ENCODE assay signal across 12 cellular contexts in the genomic region with DNA sequence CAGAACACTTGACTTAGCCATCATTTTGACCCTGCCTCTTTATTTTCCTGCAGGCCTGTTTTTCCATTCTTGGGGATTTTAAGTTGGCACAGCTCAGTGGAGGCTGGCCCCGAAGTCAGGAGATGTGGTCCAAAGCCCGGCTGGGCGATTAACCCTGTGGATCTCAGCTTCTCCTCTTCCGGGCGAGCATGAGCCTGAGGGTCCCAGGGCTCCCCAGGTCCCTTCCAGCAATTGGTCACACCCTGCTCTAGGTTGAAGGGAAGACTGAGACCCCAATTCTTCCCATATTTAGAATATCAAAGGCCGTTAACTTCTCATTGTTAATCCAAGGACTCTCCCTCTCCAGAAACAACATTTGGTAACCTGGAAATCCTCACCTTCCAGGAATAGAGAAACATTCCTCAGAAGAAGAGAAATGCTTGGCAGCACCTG. TPM values are rescaled to one million over a fixed set of nuclear protein-coding genes. Genes with fewer than 3 reads are reported as not detected.
A peak's percentile ranks its signal among the peaks of the same experiment; 100 is the strongest.
DNase-seq lines count a peak whose midpoint lies in the region; ATAC-seq, FAIRE-seq and TF ChIP-seq lines count a peak whose summit lies in the region.
"Had no signal": no experiment of that assay in that cellular context is flagged by ENCODE, and none has a peak within 500 bp of the region (broad histone marks: within the 10 kb centered on the region; RNA-seq: fewer than 3 reads in every experiment).

No MANE protein-coding gene starts in this region.

- H3K36me3 ChIP-seq in HUES64 (ENCODE audit: insufficient read depth, low read length) (peaks cover 18% of the 10 kb centered on the region), esophagus squamous epithelium (peaks cover 0 to 24% (median 0%) of the 10 kb centered on the region in 3 donors), mesenchymal stem cell (ENCODE audit: control insufficient read depth in 1 of 2, insufficient read depth in 2 of 2, low read depth in 1 of 2, low read length in 2 of 2) (peaks cover 26 to 61% of the 10 kb centered on the region in 2 experiments), thyroid gland (no peaks in the 10 kb centered on the region)
- H3K36me3 ChIP-seq: neural progenitor cell had no signal

- no peak for ATAC-seq in esophagus mucosa

- H3K27ac Mint-ChIP-seq in progenitor cell of endocrine pancreas, result no peak overlapping the region
- H3K27ac Mint-ChIP-seq: immature natural killer cell, neural progenitor cell had no signal

- peak overlapping the region; percentile 42; the same call in 1 of the 2 replicates for H3K27ac ChIP-seq in HUES64 (ENCODE audit: low read depth, low read length)
- peak overlapping the region in 3 of 4 donors; percentile 39 to 83 (median 65) for H3K27ac ChIP-seq in esophagus squamous epithelium
- H3K27ac ChIP-seq in mesenchymal stem cell (ENCODE audit: low read length, poor library complexity, severe bottlenecking), result no peak overlapping the region
- H3K27ac ChIP-seq in thyroid gland, result peak overlapping the region in 2 of 3 donors; percentile 14 to 41
- H3K27ac ChIP-seq: neural progenitor cell had no signal

- H3K14ac ChIP-seq in mesenchymal stem cell (ENCODE audit: low read length in 2 of 2), result no peak overlapping the region

- WGBS in HUES64, result 37% methylated on average over 6 of the region's 6 CpGs
- WGBS in esophagus squamous epithelium, 2 donors, result 16 to 40% methylated on average over 6 of the region's 6 CpGs
- WGBS in mesenchymal stem cell, result 60% methylated on average over 6 of the region's 6 CpGs
- WGBS in thyroid gland, 2 donors, result 50 to 51% methylated on average over 6 of the region's 6 CpGs

- H2BK120ac ChIP-seq in mesenchymal stem cell (ENCODE audit: low read depth, low read length), result no peak overlapping the region

- H3K36me3 Mint-ChIP-seq in progenitor cell of endocrine pancreas (ENCODE audit: insufficient read depth), result no peaks in the 10 kb centered on the region
- H3K36me3 Mint-ChIP-seq: immature natural killer cell had no signal

- H4K91ac ChIP-seq in mesenchymal stem cell (ENCODE audit: low read length), result no peak overlapping the region

- peaks cover 68% of the 10 kb centered on the region for H3K27me3 Mint-ChIP-seq in progenitor cell of endocrine pancreas

- H3K4ac ChIP-seq in mesenchymal stem cell (ENCODE audit: low read depth in 1 of 2, low read length in 2 of 2), result no peak overlapping the region

- no peak overlapping the region for H3K23ac ChIP-seq in mesenchymal stem cell (ENCODE audit: low read length in 2 of 2)

- H2BK5ac ChIP-seq in mesenchymal stem cell (ENCODE audit: low read depth, low read length, poor library complexity, severe bottlenecking), result no peak overlapping the region

- no peak overlapping the region for H3K18ac ChIP-seq in mesenchymal stem cell (ENCODE audit: low read depth in 1 of 2, low read length in 2 of 2)

- TF ChIP-seq POLR2A in esophagus squamous epithelium (IDR thresholded peaks at IDR 0.05), result no peak
- TF ChIP-seq POLR2A in thyroid gland (IDR thresholded peaks at IDR 0.05), result no peak
- no peak for TF ChIP-seq POLR2A in GM12891 (IDR thresholded peaks at IDR 0.05; ENCODE audit: low read depth, low read length)

- H2AFZ ChIP-seq in mesenchymal stem cell (ENCODE audit: low read depth, low read length), result no peak overlapping the region
- H2AFZ ChIP-seq: neural progenitor cell had no signal

- intact Hi-C loops in esophagus squamous epithelium (cut with DNase I), result no loop called here
- intact Hi-C loops in thyroid gland (cut with DNase I), result no loop called here

- DNase-seq in esophagus squamous epithelium (lab: John Stamatoyannopoulos, UW) (no peak), mesenchymal stem cell (no peak), thyroid gland (no peak), GM12891 (ENCODE audit: insufficient read length, low spot score) (no peak), progenitor cell of endocrine pancreas (ENCODE audit: low spot score, unreplicated experiment) (no peak)
- DNase-seq in stimulated activated CD4-positive, alpha-beta T cell treated with anti-CD3 and anti-CD28 coated beads, Interleukin-4, amount 100 ng/mL, for 4 hours, result no peak
- DNase-seq: immature natural killer cell, SHP77, testis had no signal

- TF ChIP-seq CTCF in esophagus squamous epithelium (IDR thresholded peaks at IDR 0.05) (no peak), thyroid gland (IDR thresholded peaks at IDR 0.05) (no peak), progenitor cell of endocrine pancreas (IDR thresholded peaks at IDR 0.05; ENCODE audit: unreplicated experiment) (no peak)

- H3K4me3 ChIP-seq in HUES64 (ENCODE audit: low read length) (peak overlapping the region; percentile 58), esophagus squamous epithelium (peak overlapping the region; percentile 12 to 62 (median 38)), mesenchymal stem cell (ENCODE audit: insufficient read depth in 1 of 2, low read depth in 1 of 2, low read length in 2 of 2) (peak overlapping the region in 1 of 2 experiments; percentile 98), thyroid gland (replicated peaks in 1 of 3) (peak overlapping the region in 1 of 3 donors; percentile 5)
- H3K4me3 ChIP-seq: testis had no signal

- peaks cover 12% of the 10 kb centered on the region for H3K4me1 Mint-ChIP-seq in progenitor cell of endocrine pancreas (ENCODE audit: low read depth)

- no peak overlapping the region for H2BK15ac ChIP-seq in mesenchymal stem cell (ENCODE audit: low read depth, poor library complexity, severe bottlenecking)

- no peak overlapping the region for H3K4me2 ChIP-seq in mesenchymal stem cell (ENCODE audit: low read length, poor library complexity, severe bottlenecking)

- H3K9me3 ChIP-seq in HUES64 (ENCODE audit: insufficient read depth, low read depth, low read length), result no peaks in the 10 kb centered on the region; the same call in 1 of the 2 replicates
- H3K9me3 ChIP-seq in esophagus squamous epithelium, result no peaks in the 10 kb centered on the region
- peaks cover 5% of the 10 kb centered on the region for H3K9me3 ChIP-seq in mesenchymal stem cell (ENCODE audit: control insufficient read depth, low read length)
- no peaks in the 10 kb centered on the region for H3K9me3 ChIP-seq in thyroid gland
- H3K9me3 ChIP-seq: testis had no signal

- H3K4me1 ChIP-seq in HUES64 (ENCODE audit: insufficient read depth, low read length) (peaks cover 48% of the 10 kb centered on the region), esophagus squamous epithelium (peaks cover 0 to 50% (median 12%) of the 10 kb centered on the region in 3 donors), mesenchymal stem cell (ENCODE audit: control insufficient read depth, insufficient read depth, low read depth, low read length) (peaks cover 18% of the 10 kb centered on the region), thyroid gland (peaks cover 8 to 17% of the 10 kb centered on the region in 2 donors)
- H3K4me1 ChIP-seq: testis had no signal

- no peak for FAIRE-seq in GM12891 (lab: Jason Lieb, UNC)

- H3K9ac ChIP-seq in HUES64 (ENCODE audit: low read depth, low read length) (no peak overlapping the region), mesenchymal stem cell (ENCODE audit: low read length) (peak overlapping the region; percentile 99)
- H3K9ac ChIP-seq: neural progenitor cell had no signal

- H2BK12ac ChIP-seq in mesenchymal stem cell (ENCODE audit: low read length in 2 of 2), result no peak overlapping the region

- H3K4me3 Mint-ChIP-seq in progenitor cell of endocrine pancreas (ENCODE audit: low read depth), result no peak overlapping the region
- H3K4me3 Mint-ChIP-seq: immature natural killer cell had no signal

- no peaks in the 10 kb centered on the region for H3K79me1 ChIP-seq in mesenchymal stem cell (replicated peaks; ENCODE audit: low read length, poor library complexity, severe bottlenecking)

- no peak overlapping the region for H2AK5ac ChIP-seq in mesenchymal stem cell (ENCODE audit: low read length, severe bottlenecking)

- H3K27me3 ChIP-seq in HUES64 (ENCODE audit: insufficient read depth, low read length), result peaks cover 32% of the 10 kb centered on the region
- peaks cover 0 to 46% (median 0%) of the 10 kb centered on the region in 4 donors for H3K27me3 ChIP-seq in esophagus squamous epithelium
- peaks cover 0 to 9% of the 10 kb centered on the region in 2 experiments for H3K27me3 ChIP-seq in mesenchymal stem cell (ENCODE audit: control insufficient read depth in 1 of 2, insufficient read depth in 1 of 2, low read length in 2 of 2)
- no peaks in the 10 kb centered on the region for H3K27me3 ChIP-seq in thyroid gland
- H3K27me3 ChIP-seq: testis had no signal

- H3K9me3 Mint-ChIP-seq in progenitor cell of endocrine pancreas (ENCODE audit: low read depth), result peaks cover 5% of the 10 kb centered on the region
- H3K9me3 Mint-ChIP-seq: immature natural killer cell had no signal

- H4K8ac ChIP-seq in mesenchymal stem cell (ENCODE audit: low read length), result no peak overlapping the region

TF ChIP-seq in GM12891, 5 proteins besides CTCF, POLR2A, EP300 and RAD21:
- TF ChIP-seq TAF1 (IDR thresholded peaks at IDR 0.05; ENCODE audit: low read depth, low read length) (no peak), POU2F2 (IDR thresholded peaks at IDR 0.05; ENCODE audit: low read depth, low read length) (no peak), PAX5 (IDR thresholded peaks at IDR 0.05; ENCODE audit: insufficient read depth, low read length, severe bottlenecking) (no peak), POLR2AphosphoS5 (IDR thresholded peaks at IDR 0.05; ENCODE audit: low read depth, low read length) (no peak), SPI1 (IDR thresholded peaks at IDR 0.05; ENCODE audit: low read depth, low read length) (no peak)
TF ChIP-seq in GM12891: peak in this region for 0.

RNA-seq across cellular contexts. Expression of a gene that starts 2.3 kb away (rescaled TPM):
- 14.0 TPM for polyA plus RNA-seq in HUES64 (2013, experiment 1 of 2)
- 10.1 TPM for polyA plus RNA-seq in HUES64 (2013, experiment 2 of 2)
- 10 to 100 TPM in 3 of 4 donors, 1 to 10 TPM in 1; 4.3 to 35.7 (median 25.5) TPM for total RNA-seq in esophagus squamous epithelium
- 1.1 TPM for polyA plus RNA-seq in mesenchymal stem cell (2013, experiment 1 of 2)
- polyA plus RNA-seq in mesenchymal stem cell (2013, experiment 2 of 2), result 1.2 TPM
- 10 to 100 TPM; 12.0 to 74.7 (median 16.4) TPM for total RNA-seq in thyroid gland
- polyA plus RNA-seq in GM12891 (2012; ENCODE audit: low read depth, missing spikeins), result 0.12 TPM
- total RNA-seq in progenitor cell of endocrine pancreas, result 0.04 TPM in 1 of 2 replicates, not detected in the other
- total RNA-seq in esophagus mucosa, result 50.0 TPM
